In genomic region chr2:171706152-171706803, GRCh38 we compare ENCODE assay signal across 10 cellular contexts. TPM values are rescaled to one million over a fixed set of nuclear protein-coding genes. Genes with fewer than 3 reads are reported as not detected.
DNase-seq lines count a peak whose midpoint lies in the region; ATAC-seq and TF ChIP-seq lines count a peak whose summit lies in the region.
"Had no signal": no experiment of that assay in that cellular context is flagged by ENCODE, and none has a peak within 500 bp of the region (broad histone marks: within the 10 kb centered on the region; RNA-seq: fewer than 3 reads in every experiment).

No MANE protein-coding gene starts in this region.

- H3K9ac ChIP-seq in mammary epithelial cell (ENCODE audit: insufficient read depth, low read length), result no peak overlapping the region

- H3K4me3 Mint-ChIP-seq in neural crest cell, result no peak overlapping the region
- H3K4me3 Mint-ChIP-seq: activated T-cell treated with anti-CD3 and anti-CD28 coated beads, Interleukin-2, amount 50 U/mL, for 72 hours; mesothelial cell of epicardium had no signal

- H3K27me3 Mint-ChIP-seq in neural crest cell (ENCODE audit: low read depth), result no peaks in the 10 kb centered on the region

- no peaks in the 10 kb centered on the region for H3K9me3 Mint-ChIP-seq in neural crest cell
- H3K9me3 Mint-ChIP-seq: activated T-cell treated with anti-CD3 and anti-CD28 coated beads, Interleukin-2, amount 50 U/mL, for 72 hours; mesothelial cell of epicardium had no signal

- H2AFZ ChIP-seq in mammary epithelial cell (ENCODE audit: low read depth, low read length), result no peak overlapping the region

- 11% methylated on average over 2 of the region's 2 CpGs for WGBS in mammary epithelial cell (ENCODE audit: low coverage, missing lambda C conversion rate)

- H3K36me3 Mint-ChIP-seq in neural crest cell (ENCODE audit: low read depth), result no peaks in the 10 kb centered on the region

- no peak overlapping the region for H3K4me2 ChIP-seq in mammary epithelial cell (ENCODE audit: insufficient read depth, low read depth, low read length)

- H4K20me1 ChIP-seq in mammary epithelial cell (ENCODE audit: insufficient read depth, low read length), result no peaks in the 10 kb centered on the region

- CTCF ChIA-PET in mammary epithelial cell (lab: Charles Lee; ENCODE audit: low non-redundant PET), result interaction anchor here (0.5 to 0.7 kb wide), 2 partner anchors 132 to 216 kb away, joined by 4 to 5 read pairs; partner anchors contain the start of gene HAT1

- H3K4me1 ChIP-seq in mammary epithelial cell (ENCODE audit: insufficient read depth, low read length), result peaks cover 9% of the 10 kb centered on the region

- no peak overlapping the region for H3K27ac ChIP-seq in mammary epithelial cell (ENCODE audit: insufficient read depth, low read depth, low read length)

- no peak overlapping the region for H3K27ac Mint-ChIP-seq in neural crest cell (ENCODE audit: unreplicated experiment)
- H3K27ac Mint-ChIP-seq: activated T-cell treated with anti-CD3 and anti-CD28 coated beads, Interleukin-2, amount 50 U/mL, for 72 hours; mesothelial cell of epicardium had no signal

- peak; percentile 2 for DNase-seq in NCI-H146 (lab: John Stamatoyannopoulos, UW)
- DNase-seq in NCI-H146 treated with DMSO at 0.1 percent for 48 hours (lab: John Stamatoyannopoulos, UW; ENCODE audit: unreplicated experiment), result no peak
- DNase-seq in MV-4-11 (lab: John Stamatoyannopoulos, UW), result peak; percentile 29
- peak; percentile 13 for DNase-seq in mammary epithelial cell
- no peak for DNase-seq in neural crest cell (ENCODE audit: low read depth, low spot score)
- no peak for DNase-seq in activated CD8-positive, alpha-beta memory T cell treated with anti-CD3 and anti-CD28 coated beads, Interleukin-2, amount 50 U/mL, for 4 hours
- DNase-seq in NCI-H345 treated with DMSO at 0.1 percent for 48 hours (lab: John Stamatoyannopoulos, UW; ENCODE audit: unreplicated experiment), result no peak
- DNase-seq: activated T-cell treated with anti-CD3 and anti-CD28 coated beads, Interleukin-2, amount 50 U/mL, for 72 hours had no signal

- no peaks in the 10 kb centered on the region for H3K9me3 ChIP-seq in mammary epithelial cell (replicated peaks; ENCODE audit: insufficient read depth, low read length)

- H3K79me2 ChIP-seq in mammary epithelial cell (ENCODE audit: insufficient read depth, low read length), result peaks cover 74% of the 10 kb centered on the region

- intact Hi-C loops in mammary epithelial cell (cut with micrococcal nuclease), result loop anchor here (1.0 to 5.0 kb wide), 3 partner anchors 107 to 421 kb away; no protein-coding TSS in a partner anchor

- dilution Hi-C loops in mammary epithelial cell (cut with HindIII; ENCODE audit: low sequenced_read_pairs), result no loop called here

- no peak overlapping the region for H3K4me3 ChIP-seq in mammary epithelial cell (replicated peaks in 1 of 3; ENCODE audit: insufficient read depth in 1 of 3, low read depth in 2 of 3, low read length in 3 of 3)

- no peaks in the 10 kb centered on the region for H3K27me3 ChIP-seq in mammary epithelial cell (ENCODE audit: insufficient read depth, low read length)

- H3K4me1 Mint-ChIP-seq in neural crest cell, result peaks cover 11% of the 10 kb centered on the region

- no TSS peak for BruUV-seq in mammary epithelial cell (replicated peaks; lab: Mats Ljungman, UMichigan)

- in situ Hi-C loops in mammary epithelial cell (cut with MboI; ENCODE audit: low sequenced_read_pairs in 2 of 2), result loop anchor here in 1 of 2 donors (10.0 to 25.0 kb wide), 2 partner anchors 111 to 756 kb away; no protein-coding TSS in a partner anchor

- H3K36me3 ChIP-seq in mammary epithelial cell (ENCODE audit: insufficient read depth, low read length), result peaks cover 2% of the 10 kb centered on the region

- ATAC-seq in GM21529 (IDR thresholded peaks at IDR 0.05; ENCODE audit: unreplicated experiment), result no peak
- ATAC-seq: activated T-cell treated with anti-CD3 and anti-CD28 coated beads, Interleukin-2, amount 50 U/mL, for 72 hours had no signal

- TF ChIP-seq CTCF in mammary epithelial cell (conservative IDR thresholded peaks at IDR 0.05 in 1 of 2, IDR thresholded peaks at IDR 0.05 in 1 of 2; ENCODE audit: extremely low read depth in 1 of 2, insufficient read depth in 1 of 2, low read depth in 1 of 2, low read length in 2 of 2), result peak; percentile 29 to 48
- TF ChIP-seq CTCF in neural crest cell (conservative IDR thresholded peaks at IDR 0.05), result peak; percentile 61

RNA-seq across cellular contexts. Expression of gene DYNC1I2, which starts 19.0 kb away (rescaled TPM):
- 100 to 1,000 TPM in 1 of 2 donors, 10 to 100 TPM in 1; 97.4 to 119 TPM for total RNA-seq in mammary epithelial cell
- 124 TPM for polyA plus RNA-seq in mammary epithelial cell
- polyA minus RNA-seq in mammary epithelial cell, result 133 TPM
- total RNA-seq in neural crest cell, result 109 and 122 TPM in 2 replicates

Comparison
In these comparisons a context has a peak if more than half of its experiments do, and no peak if none do; other contexts are left out.
1. DNase-seq: peak in NCI-H146 (single experiment), MV-4-11 (single experiment) and mammary epithelial cell (single experiment); none in NCI-H146 treated with DMSO at 0.1 percent for 48 hours (single experiment), neural crest cell (single experiment), activated CD8-positive, alpha-beta memory T cell treated with anti-CD3 and anti-CD28 coated beads, Interleukin-2, amount 50 U/mL, for 4 hours (single experiment) and NCI-H345 treated with DMSO at 0.1 percent for 48 hours (single experiment).